ENCODE assay signal across 8 cellular contexts in the genomic region with DNA sequence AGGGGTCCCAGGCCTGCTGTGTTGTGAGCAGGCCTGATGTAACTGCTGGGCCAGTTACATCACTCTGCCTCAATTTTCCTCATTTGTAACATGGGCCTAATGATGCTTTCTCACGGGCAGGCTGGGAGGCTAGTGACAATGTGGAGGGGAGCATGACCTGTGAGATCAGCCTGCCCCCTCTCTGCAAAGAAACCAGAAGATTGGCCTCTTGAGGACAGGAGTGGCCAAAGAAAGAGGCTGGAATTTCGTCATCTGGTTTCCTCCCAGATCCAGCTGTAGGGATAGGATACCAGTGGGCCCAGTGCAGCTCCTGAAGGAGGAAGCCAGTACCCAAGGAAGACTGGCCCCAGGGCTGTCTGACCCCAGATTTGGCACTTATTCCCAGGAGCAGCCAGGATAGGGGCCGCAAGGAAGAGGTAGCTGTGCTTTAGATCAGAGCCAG. TPM values are rescaled to one million over a fixed set of nuclear protein-coding genes. Genes with fewer than 3 reads are reported as not detected.
DNase-seq lines count a peak whose midpoint lies in the region; ATAC-seq and TF ChIP-seq lines count a peak whose summit lies in the region.

No MANE protein-coding gene starts in this region.

- DNase-seq in NCI-H69 (lab: John Stamatoyannopoulos, UW) (peak; percentile 33), colonic mucosa (peak; percentile 66), mucosa of descending colon (peak; percentile 54 to 62 (median 54)), NCI-H524 (lab: John Stamatoyannopoulos, UW) (no peak)
- DNase-seq in activated CD4-positive, alpha-beta T cell treated with anti-CD3 and anti-CD28 coated beads, Interleukin-2, amount 50 U/mL, for 48 hours = no peak
- no peak for DNase-seq in central memory CD4-positive, alpha-beta T cell

- TF ChIP-seq CTCF in colonic mucosa (IDR thresholded peaks at IDR 0.05) (no peak), mucosa of descending colon (IDR thresholded peaks at IDR 0.05) (no peak)

- peak overlapping the region; percentile 100 for H3K27ac ChIP-seq in colonic mucosa

- H3K9ac ChIP-seq in ES-I3 (ENCODE audit: low read depth, low read length) (peak overlapping the region; percentile 72), colonic mucosa (ENCODE audit: low read depth in 2 of 2, low read length in 2 of 2) (peak overlapping the region; percentile 87 to 92)

- intact Hi-C loops in colonic mucosa (cut with DNase I) (no loop called here), mucosa of descending colon (cut with DNase I, micrococcal nuclease) (no loop called here)

- no peaks in the 10 kb centered on the region for H3K27me3 ChIP-seq in colonic mucosa

- ATAC-seq in mucosa of descending colon (peak; percentile 6), HG03095 (IDR thresholded peaks at IDR 0.05; ENCODE audit: unreplicated experiment) (no peak)

- H3K4me3 ChIP-seq in colonic mucosa (peak overlapping the region; percentile 95), mucosa of descending colon (peak overlapping the region; percentile 89)

- H3K4me1 ChIP-seq in ES-I3 (ENCODE audit: insufficient read depth, low read length) (peaks cover 45% of the 10 kb centered on the region), colonic mucosa (peaks cover 32% of the 10 kb centered on the region), mucosa of descending colon (ENCODE audit: low read depth) (peaks cover 61% of the 10 kb centered on the region)

- no peaks in the 10 kb centered on the region for H3K9me3 ChIP-seq in ES-I3 (ENCODE audit: control insufficient read depth, insufficient read depth, low read length)
- H3K9me3 ChIP-seq in colonic mucosa = no peaks in the 10 kb centered on the region
- H3K9me3 ChIP-seq in mucosa of descending colon = no peaks in the 10 kb centered on the region

- H3K36me3 ChIP-seq in ES-I3 (ENCODE audit: insufficient read depth, low read length) (no peaks in the 10 kb centered on the region), colonic mucosa (no peaks in the 10 kb centered on the region), mucosa of descending colon (ENCODE audit: low read depth) (no peaks in the 10 kb centered on the region)

RNA-seq across cellular contexts. Expression of gene SREBF1, which starts 0.6 kb away (rescaled TPM):
- total RNA-seq in colonic mucosa (100 to 1,000 TPM; 170 to 174 TPM), mucosa of descending colon (100 to 1,000 TPM; 161 to 179 (median 170) TPM)

Comparison
In these comparisons a context has a peak if more than half of its experiments do, and no peak if none do; other contexts are left out.
1. DNase-seq: peak in NCI-H69 (single experiment), colonic mucosa (single experiment) and mucosa of descending colon (3 of 3); none in NCI-H524 (0 of 2), activated CD4-positive, alpha-beta T cell treated with anti-CD3 and anti-CD28 coated beads, Interleukin-2, amount 50 U/mL, for 48 hours (0 of 2) and central memory CD4-positive, alpha-beta T cell (single experiment).